1 cellular context compared by ENCODE assay signal in the genomic region with DNA sequence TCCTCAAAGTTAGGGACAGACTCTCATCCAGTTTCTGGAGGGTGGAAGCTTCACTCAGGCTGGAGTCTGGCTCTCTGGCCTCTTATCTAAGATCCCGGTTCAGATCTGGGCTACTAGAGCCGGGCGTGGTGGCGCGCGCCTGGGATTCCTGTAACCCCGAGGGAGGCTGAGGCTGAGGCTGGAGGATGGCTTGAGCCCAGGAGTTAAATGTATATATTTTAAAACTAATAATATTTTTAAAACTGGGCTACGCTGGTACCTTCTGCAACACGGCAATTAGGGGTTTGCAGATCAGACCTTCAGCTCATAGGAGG.
TF ChIP-seq lines count a peak whose summit lies in the region.

No MANE protein-coding gene starts in this region.

TF ChIP-seq in GM23338, 12 proteins besides CTCF, POLR2A, EP300 and RAD21 (continued from another document):
- TF ChIP-seq, protein P1, sequence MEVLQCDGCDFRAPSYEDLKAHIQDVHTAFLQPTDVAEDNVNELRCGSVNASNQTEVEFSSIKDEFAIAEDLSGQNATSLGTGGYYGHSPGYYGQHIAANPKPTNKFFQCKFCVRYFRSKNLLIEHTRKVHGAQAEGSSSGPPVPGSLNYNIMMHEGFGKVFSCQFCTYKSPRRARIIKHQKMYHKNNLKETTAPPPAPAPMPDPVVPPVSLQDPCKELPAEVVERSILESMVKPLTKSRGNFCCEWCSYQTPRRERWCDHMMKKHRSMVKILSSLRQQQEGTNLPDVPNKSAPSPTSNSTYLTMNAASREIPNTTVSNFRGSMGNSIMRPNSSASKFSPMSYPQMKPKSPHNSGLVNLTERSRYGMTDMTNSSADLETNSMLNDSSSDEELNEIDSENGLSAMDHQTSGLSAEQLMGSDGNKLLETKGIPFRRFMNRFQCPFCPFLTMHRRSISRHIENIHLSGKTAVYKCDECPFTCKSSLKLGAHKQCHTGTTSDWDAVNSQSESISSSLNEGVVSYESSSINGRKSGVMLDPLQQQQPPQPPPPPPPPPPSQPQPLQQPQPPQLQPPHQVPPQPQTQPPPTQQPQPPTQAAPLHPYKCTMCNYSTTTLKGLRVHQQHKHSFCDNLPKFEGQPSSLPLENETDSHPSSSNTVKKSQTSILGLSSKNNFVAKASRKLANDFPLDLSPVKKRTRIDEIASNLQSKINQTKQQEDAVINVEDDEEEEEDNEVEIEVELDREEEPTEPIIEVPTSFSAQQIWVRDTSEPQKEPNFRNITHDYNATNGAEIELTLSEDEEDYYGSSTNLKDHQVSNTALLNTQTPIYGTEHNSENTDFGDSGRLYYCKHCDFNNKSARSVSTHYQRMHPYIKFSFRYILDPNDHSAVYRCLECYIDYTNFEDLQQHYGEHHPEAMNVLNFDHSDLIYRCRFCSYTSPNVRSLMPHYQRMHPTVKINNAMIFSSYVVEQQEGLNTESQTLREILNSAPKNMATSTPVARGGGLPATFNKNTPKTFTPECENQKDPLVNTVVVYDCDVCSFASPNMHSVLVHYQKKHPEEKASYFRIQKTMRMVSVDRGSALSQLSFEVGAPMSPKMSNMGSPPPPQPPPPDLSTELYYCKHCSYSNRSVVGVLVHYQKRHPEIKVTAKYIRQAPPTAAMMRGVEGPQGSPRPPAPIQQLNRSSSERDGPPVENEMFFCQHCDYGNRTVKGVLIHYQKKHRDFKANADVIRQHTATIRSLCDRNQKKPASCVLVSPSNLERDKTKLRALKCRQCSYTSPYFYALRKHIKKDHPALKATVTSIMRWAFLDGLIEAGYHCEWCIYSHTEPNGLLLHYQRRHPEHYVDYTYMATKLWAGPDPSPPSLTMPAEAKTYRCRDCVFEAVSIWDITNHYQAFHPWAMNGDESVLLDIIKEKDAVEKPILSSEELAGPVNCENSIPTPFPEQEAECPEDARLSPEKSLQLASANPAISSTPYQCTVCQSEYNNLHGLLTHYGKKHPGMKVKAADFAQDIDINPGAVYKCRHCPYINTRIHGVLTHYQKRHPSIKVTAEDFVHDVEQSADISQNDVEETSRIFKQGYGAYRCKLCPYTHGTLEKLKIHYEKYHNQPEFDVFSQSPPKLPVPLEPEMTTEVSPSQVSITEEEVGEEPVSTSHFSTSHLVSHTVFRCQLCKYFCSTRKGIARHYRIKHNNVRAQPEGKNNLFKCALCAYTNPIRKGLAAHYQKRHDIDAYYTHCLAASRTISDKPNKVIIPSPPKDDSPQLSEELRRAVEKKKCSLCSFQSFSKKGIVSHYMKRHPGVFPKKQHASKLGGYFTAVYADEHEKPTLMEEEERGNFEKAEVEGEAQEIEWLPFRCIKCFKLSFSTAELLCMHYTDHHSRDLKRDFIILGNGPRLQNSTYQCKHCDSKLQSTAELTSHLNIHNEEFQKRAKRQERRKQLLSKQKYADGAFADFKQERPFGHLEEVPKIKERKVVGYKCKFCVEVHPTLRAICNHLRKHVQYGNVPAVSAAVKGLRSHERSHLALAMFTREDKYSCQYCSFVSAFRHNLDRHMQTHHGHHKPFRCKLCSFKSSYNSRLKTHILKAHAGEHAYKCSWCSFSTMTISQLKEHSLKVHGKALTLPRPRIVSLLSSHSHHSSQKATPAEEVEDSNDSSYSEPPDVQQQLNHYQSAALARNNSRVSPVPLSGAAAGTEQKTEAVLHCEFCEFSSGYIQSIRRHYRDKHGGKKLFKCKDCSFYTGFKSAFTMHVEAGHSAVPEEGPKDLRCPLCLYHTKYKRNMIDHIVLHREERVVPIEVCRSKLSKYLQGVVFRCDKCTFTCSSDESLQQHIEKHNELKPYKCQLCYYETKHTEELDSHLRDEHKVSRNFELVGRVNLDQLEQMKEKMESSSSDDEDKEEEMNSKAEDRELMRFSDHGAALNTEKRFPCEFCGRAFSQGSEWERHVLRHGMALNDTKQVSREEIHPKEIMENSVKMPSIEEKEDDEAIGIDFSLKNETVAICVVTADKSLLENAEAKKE (CRISPR knock-in tag; IDR thresholded peaks at IDR 0.05) = no peak
- TF ChIP-seq, protein P2, sequence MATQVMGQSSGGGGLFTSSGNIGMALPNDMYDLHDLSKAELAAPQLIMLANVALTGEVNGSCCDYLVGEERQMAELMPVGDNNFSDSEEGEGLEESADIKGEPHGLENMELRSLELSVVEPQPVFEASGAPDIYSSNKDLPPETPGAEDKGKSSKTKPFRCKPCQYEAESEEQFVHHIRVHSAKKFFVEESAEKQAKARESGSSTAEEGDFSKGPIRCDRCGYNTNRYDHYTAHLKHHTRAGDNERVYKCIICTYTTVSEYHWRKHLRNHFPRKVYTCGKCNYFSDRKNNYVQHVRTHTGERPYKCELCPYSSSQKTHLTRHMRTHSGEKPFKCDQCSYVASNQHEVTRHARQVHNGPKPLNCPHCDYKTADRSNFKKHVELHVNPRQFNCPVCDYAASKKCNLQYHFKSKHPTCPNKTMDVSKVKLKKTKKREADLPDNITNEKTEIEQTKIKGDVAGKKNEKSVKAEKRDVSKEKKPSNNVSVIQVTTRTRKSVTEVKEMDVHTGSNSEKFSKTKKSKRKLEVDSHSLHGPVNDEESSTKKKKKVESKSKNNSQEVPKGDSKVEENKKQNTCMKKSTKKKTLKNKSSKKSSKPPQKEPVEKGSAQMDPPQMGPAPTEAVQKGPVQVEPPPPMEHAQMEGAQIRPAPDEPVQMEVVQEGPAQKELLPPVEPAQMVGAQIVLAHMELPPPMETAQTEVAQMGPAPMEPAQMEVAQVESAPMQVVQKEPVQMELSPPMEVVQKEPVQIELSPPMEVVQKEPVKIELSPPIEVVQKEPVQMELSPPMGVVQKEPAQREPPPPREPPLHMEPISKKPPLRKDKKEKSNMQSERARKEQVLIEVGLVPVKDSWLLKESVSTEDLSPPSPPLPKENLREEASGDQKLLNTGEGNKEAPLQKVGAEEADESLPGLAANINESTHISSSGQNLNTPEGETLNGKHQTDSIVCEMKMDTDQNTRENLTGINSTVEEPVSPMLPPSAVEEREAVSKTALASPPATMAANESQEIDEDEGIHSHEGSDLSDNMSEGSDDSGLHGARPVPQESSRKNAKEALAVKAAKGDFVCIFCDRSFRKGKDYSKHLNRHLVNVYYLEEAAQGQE (IDR thresholded peaks at IDR 0.05; ENCODE audit: unreplicated experiment) = no peak
- TF ChIP-seq STAT1 (IDR thresholded peaks at IDR 0.05; ENCODE audit: unreplicated experiment) = no peak
- TF ChIP-seq EZH2 (IDR thresholded peaks at IDR 0.05; ENCODE audit: low read depth, unreplicated experiment) = no peak
- TF ChIP-seq EZH2phosphoT487 (IDR thresholded peaks at IDR 0.05; ENCODE audit: unreplicated experiment) = no peak
- TF ChIP-seq, protein P3, sequence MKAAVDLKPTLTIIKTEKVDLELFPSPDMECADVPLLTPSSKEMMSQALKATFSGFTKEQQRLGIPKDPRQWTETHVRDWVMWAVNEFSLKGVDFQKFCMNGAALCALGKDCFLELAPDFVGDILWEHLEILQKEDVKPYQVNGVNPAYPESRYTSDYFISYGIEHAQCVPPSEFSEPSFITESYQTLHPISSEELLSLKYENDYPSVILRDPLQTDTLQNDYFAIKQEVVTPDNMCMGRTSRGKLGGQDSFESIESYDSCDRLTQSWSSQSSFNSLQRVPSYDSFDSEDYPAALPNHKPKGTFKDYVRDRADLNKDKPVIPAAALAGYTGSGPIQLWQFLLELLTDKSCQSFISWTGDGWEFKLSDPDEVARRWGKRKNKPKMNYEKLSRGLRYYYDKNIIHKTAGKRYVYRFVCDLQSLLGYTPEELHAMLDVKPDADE (IDR thresholded peaks at IDR 0.05) = no peak
- TF ChIP-seq NANOG (IDR thresholded peaks at IDR 0.05; ENCODE audit: borderline replicate concordance) = no peak
- no peak for TF ChIP-seq ZNF331 (CRISPR knock-in tag; IDR thresholded peaks at IDR 0.05; ENCODE audit: low read depth)
TF ChIP-seq in GM23338: peak in this region for 0.
